Comparison of ENCODE assay signal across 14 cellular contexts in genomic region chr18:79687806-79688205, GRCh38. TPM values are rescaled to one million over a fixed set of nuclear protein-coding genes. Genes with fewer than 3 reads are reported as not detected.
DNase-seq lines count a peak whose midpoint lies in the region; ATAC-seq and TF ChIP-seq lines count a peak whose summit lies in the region.
"Had no signal": no experiment of that assay in that cellular context is flagged by ENCODE, and none has a peak within 500 bp of the region (broad histone marks: within the 10 kb centered on the region; RNA-seq: fewer than 3 reads in every experiment).

No MANE protein-coding gene starts in this region.

- no peaks in the 10 kb centered on the region for H3K27me3 ChIP-seq in brain microvascular endothelial cell (replicated peaks)
- no peaks in the 10 kb centered on the region for H3K27me3 ChIP-seq in gastroesophageal sphincter
- H3K27me3 ChIP-seq: left lung had no signal

- in situ Hi-C loops in brain microvascular endothelial cell (cut with HindIII; ENCODE audit: low pct_ligation_motif_present, low sequenced_read_pairs): no loop called here

- no peak overlapping the region for H3K27ac ChIP-seq in brain microvascular endothelial cell
- no peak overlapping the region for H3K27ac ChIP-seq in gastroesophageal sphincter
- H3K27ac ChIP-seq: left lung had no signal

- ATAC-seq in gastroesophageal sphincter: no peak
- no peak for ATAC-seq in GM19467 (IDR thresholded peaks at IDR 0.05; ENCODE audit: unreplicated experiment)
- ATAC-seq: left lung, sciatic nerve had no signal

- no peaks in the 10 kb centered on the region for H3K36me3 ChIP-seq in brain microvascular endothelial cell (replicated peaks)
- H3K36me3 ChIP-seq in gastroesophageal sphincter: peaks cover 0 to 4% of the 10 kb centered on the region in 2 donors
- H3K36me3 ChIP-seq: left lung had no signal

- TF ChIP-seq EP300 in gastroesophageal sphincter (IDR thresholded peaks at IDR 0.05): no peak

- TF ChIP-seq POLR2A in gastroesophageal sphincter (IDR thresholded peaks at IDR 0.05): no peak

- WGBS in gastroesophageal sphincter (ENCODE audit: low coverage in 1 of 2), 2 donors: 55% methylated on average over 8 of the region's 12 CpGs; no CpG with 5 or more reads in 1 of the 2 donors

- intact Hi-C loops in cardiac septum (cut with DNase I): no loop called here

- TF ChIP-seq CTCF in brain microvascular endothelial cell (IDR thresholded peaks at IDR 0.05; ENCODE audit: low read depth, low read length, missing control alignments) (no peak), gastroesophageal sphincter (IDR thresholded peaks at IDR 0.05) (no peak)

- H3K9me3 ChIP-seq in gastroesophageal sphincter: no peaks in the 10 kb centered on the region
- H3K9me3 ChIP-seq: left lung had no signal

- H3K4me1 ChIP-seq in gastroesophageal sphincter: no peaks in the 10 kb centered on the region

- DNase-seq in EL (peak; percentile 42), HT1080 (ENCODE audit: low read depth) (peak; percentile 55), brain microvascular endothelial cell (peak; percentile 69), kidney tubule cell (ENCODE audit: low spot score) (peak; percentile 64), cardiac septum (ENCODE audit: low spot score) (no peak), NOMO-1 treated with DMSO at 0.1 percent for 48 hours (lab: John Stamatoyannopoulos, UW; ENCODE audit: unreplicated experiment) (no peak)
- DNase-seq: activated naive CD4-positive, alpha-beta T cell treated with anti-CD3 and anti-CD28 coated beads, Interleukin-2, amount 50 U/mL, for 16 hours; CD4-positive, CD25-positive, alpha-beta regulatory T cell; dermis blood vessel endothelial cell; NCI-H2171 treated with DMSO at 0.1 percent for 48 hours had no signal

- no peak overlapping the region for H3K4me3 ChIP-seq in brain microvascular endothelial cell (ENCODE audit: low read depth, low read length)
- H3K4me3 ChIP-seq in gastroesophageal sphincter: no peak overlapping the region
- H3K4me3 ChIP-seq: left lung had no signal

RNA-seq across cellular contexts. Expression of gene CTDP1, which starts 8.2 kb away (rescaled TPM):
- total RNA-seq in HT1080 (2014; rRNA removed; shearing (Covaris generic)): 26.9 and 27.0 TPM in 2 replicates
- polyA plus RNA-seq in HT1080 (2015; cell fraction: cytosol; rRNA removed): 15.3 and 15.4 TPM in 2 replicates
- 22.9 and 26.4 TPM in 2 replicates for polyA plus RNA-seq in HT1080 (2015; cell fraction: nucleus; rRNA removed)
- total RNA-seq in cardiac septum (10.8 TPM), gastroesophageal sphincter (10 to 100 TPM; 16.7 to 25.3 (median 21.6) TPM)

Comparison
In these comparisons a context has a peak if more than half of its experiments do, and no peak if none do; other contexts are left out.
1. DNase-seq: peak in EL (single experiment), HT1080 (single experiment), brain microvascular endothelial cell (single experiment) and kidney tubule cell (single experiment); none in cardiac septum (single experiment) and NOMO-1 treated with DMSO at 0.1 percent for 48 hours (single experiment).